ENCODE assay signal across 23 cellular contexts in genomic region chr13:49898792-49899191, GRCh38. TPM values are rescaled to one million over a fixed set of nuclear protein-coding genes. Genes with fewer than 3 reads are reported as not detected.
DNase-seq lines count a peak whose midpoint lies in the region; ATAC-seq, FAIRE-seq and TF ChIP-seq lines count a peak whose summit lies in the region.
"Had no signal": no experiment of that assay in that cellular context is flagged by ENCODE, and none has a peak within 500 bp of the region (broad histone marks: within the 10 kb centered on the region; RNA-seq: fewer than 3 reads in every experiment).

No MANE protein-coding gene starts in this region.

- no peaks in the 10 kb centered on the region for H3K9me3 ChIP-seq in HepG2 (ENCODE audit: low read length)
- H3K9me3 ChIP-seq in small intestine (ENCODE audit: control insufficient read depth, low read depth): no peaks in the 10 kb centered on the region
- H3K9me3 ChIP-seq: BE2C had no signal

- H3K9ac ChIP-seq in HepG2 (ENCODE audit: insufficient read depth, low read depth, low read length): no peak overlapping the region
- H3K9ac ChIP-seq: BLaER1 had no signal

- no peak for TF ChIP-seq POLR2A in HepG2 (IDR thresholded peaks at IDR 0.05; ENCODE audit: insufficient read depth in 1 of 2, low read depth in 2 of 2, low read length in 2 of 2)

- H3K79me2 ChIP-seq in HepG2 (ENCODE audit: insufficient read depth, low read length): no peaks in the 10 kb centered on the region

- peak overlapping the region; percentile 55 for H3K4me2 ChIP-seq in HepG2 (ENCODE audit: low read depth, low read length)
- H3K4me2 ChIP-seq: BLaER1 had no signal

- TF ChIP-seq RAD21 in HepG2 (CRISPR knock-in tag; IDR thresholded peaks at IDR 0.05): no peak

- H3K36me3 ChIP-seq in HepG2 (replicated peaks in 1 of 2; ENCODE audit: control insufficient read depth in 1 of 2, insufficient read depth in 2 of 2, low read length in 2 of 2): no peaks in the 10 kb centered on the region
- no peaks in the 10 kb centered on the region for H3K36me3 ChIP-seq in small intestine (ENCODE audit: control insufficient read depth in 2 of 2, insufficient read depth in 2 of 2, low read length in 2 of 2)
- H3K36me3 ChIP-seq: BE2C, BLaER1 had no signal

- no peaks in the 10 kb centered on the region for H4K20me1 ChIP-seq in HepG2 (ENCODE audit: insufficient read depth, low read length)
- H4K20me1 ChIP-seq: BLaER1 had no signal

- no peak overlapping the region for H2AFZ ChIP-seq in HepG2 (ENCODE audit: low read length)

- WGBS in HepG2 (ENCODE audit: low lambda C conversion rate): 10% methylated on average over 8 of the region's 8 CpGs
- 33 to 71% (median 59%) methylated on average over 8 of the region's 8 CpGs for WGBS in small intestine, 3 donors

- H3K4me3 ChIP-seq in HepG2 (replicated peaks in 1 of 3; ENCODE audit: insufficient read depth in 1 of 3, low read depth in 2 of 3, low read length in 3 of 3) (no peak overlapping the region; a peak in 1 of 6 replicates), small intestine (ENCODE audit: low read depth in 1 of 2, low read length in 2 of 2) (no peak overlapping the region)
- H3K4me3 ChIP-seq: BLaER1 had no signal

- TF ChIP-seq EP300 in HepG2 (IDR thresholded peaks at IDR 0.05; ENCODE audit: low read depth in 2 of 2, low read length in 2 of 2): no peak
- no peak for TF ChIP-seq EP300 in HepG2 (CRISPR knock-in tag; IDR thresholded peaks at IDR 0.05; ENCODE audit: borderline replicate concordance)

- no peak for FAIRE-seq in HepG2 (lab: Jason Lieb, UNC)
- no peak for FAIRE-seq in small intestine (lab: Jason Lieb, UNC)
- FAIRE-seq: A204.1, D721Med, G401.6, GM12891, GM19239 had no signal

- no peak for DNase-seq in left lobe of liver (ENCODE audit: low spot score)
- peak; percentile 16 for DNase-seq in HepG2 (ENCODE audit: low spot score)
- peak; percentile 12 for DNase-seq in small intestine
- no peak for DNase-seq in dedifferentiated amniotic fluid mesenchymal stem cell (ENCODE audit: extremely low spot score)
- DNase-seq in NCI-H2196 (lab: John Stamatoyannopoulos, UW; ENCODE audit: unreplicated experiment): no peak
- DNase-seq: 8988T; ACHN; BE2C; C1 segment of cervical spinal cord; Caco-2; Calu3; CD4-positive, alpha-beta memory T cell; CD4-positive, CD25-positive, alpha-beta regulatory T cell; CD8-positive, alpha-beta memory T cell; DMS79 treated with DMSO at 0.1 percent for 48 hours; GF-D8 had no signal

- no TSS peak for BruUV-seq in HepG2 (replicated peaks; lab: Mats Ljungman, UMichigan)

- H3K4me1 ChIP-seq in HepG2 (ENCODE audit: insufficient read depth, low read length) (peaks cover 33% of the 10 kb centered on the region), small intestine (ENCODE audit: control insufficient read depth in 2 of 2, insufficient read depth in 1 of 2, low read depth in 1 of 2, low read length in 1 of 2) (no peaks in the 10 kb centered on the region)
- H3K4me1 ChIP-seq: BE2C, BLaER1, Caco-2 had no signal

- H3K27ac ChIP-seq in HepG2 (ENCODE audit: extremely low read length, insufficient read depth, low read length) (no peak overlapping the region), small intestine (ENCODE audit: low read depth in 1 of 2, low read length in 1 of 2) (no peak overlapping the region)
- H3K27ac ChIP-seq: BLaER1 had no signal

- H3K27me3 ChIP-seq in HepG2 (ENCODE audit: control insufficient read depth in 1 of 2, insufficient read depth in 2 of 2, low read length in 2 of 2): no peaks in the 10 kb centered on the region; a peak in 1 of 5 replicates
- no peaks in the 10 kb centered on the region for H3K27me3 ChIP-seq in small intestine (ENCODE audit: control insufficient read depth in 2 of 2, insufficient read depth in 2 of 2, low read length in 2 of 2)
- H3K27me3 ChIP-seq: BE2C, BLaER1 had no signal

- TF ChIP-seq CTCF in HepG2 (CRISPR knock-in tag; IDR thresholded peaks at IDR 0.05): no peak

- ATAC-seq in left lobe of liver (peak; percentile 78), HepG2 (peak; percentile 78)
- no peak for ATAC-seq in activated CD4-positive, CD25-positive, alpha-beta regulatory T cell treated with anti-CD3 and anti-CD28 coated beads, Interleukin-2, amount 50 U/mL, for 24 hours

- intact Hi-C loops in HepG2 (cut with micrococcal nuclease; ENCODE audit: unreplicated experiment): no loop called here

- POLR2A ChIA-PET in HepG2 (lab: Yijun Ruan, JAX): no interaction called here

- CTCF ChIA-PET in HepG2 (lab: Yijun Ruan, JAX; ENCODE audit: low intra/inter-chr PET ratio, low total read pairs): no interaction called here

- in situ Hi-C loops in HepG2 (cut with HindIII; ENCODE audit: extremely low pct_ligation_motif_present, low pct_unique_long_range_greater_than_20kb): no loop called here

TF ChIP-seq in HepG2, 621 proteins besides CTCF, POLR2A, EP300 and RAD21 (continues in another document):
- TF ChIP-seq, protein P1, sequence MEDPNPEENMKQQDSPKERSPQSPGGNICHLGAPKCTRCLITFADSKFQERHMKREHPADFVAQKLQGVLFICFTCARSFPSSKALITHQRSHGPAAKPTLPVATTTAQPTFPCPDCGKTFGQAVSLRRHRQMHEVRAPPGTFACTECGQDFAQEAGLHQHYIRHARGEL (CRISPR knock-in tag; IDR thresholded peaks at IDR 0.05): no peak
- TF ChIP-seq ZSCAN25 (CRISPR knock-in tag; IDR thresholded peaks at IDR 0.05): no peak
- TF ChIP-seq, protein P2, sequence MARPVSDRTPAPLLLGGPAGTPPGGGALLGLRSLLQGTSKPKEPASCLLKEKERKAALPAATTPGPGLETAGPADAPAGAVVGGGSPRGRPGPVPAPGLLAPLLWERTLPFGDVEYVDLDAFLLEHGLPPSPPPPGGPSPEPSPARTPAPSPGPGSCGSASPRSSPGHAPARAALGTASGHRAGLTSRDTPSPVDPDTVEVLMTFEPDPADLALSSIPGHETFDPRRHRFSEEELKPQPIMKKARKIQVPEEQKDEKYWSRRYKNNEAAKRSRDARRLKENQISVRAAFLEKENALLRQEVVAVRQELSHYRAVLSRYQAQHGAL (CRISPR knock-in tag; IDR thresholded peaks at IDR 0.05; ENCODE audit: not compliant biosample characterization): no peak
- TF ChIP-seq, protein P3, sequence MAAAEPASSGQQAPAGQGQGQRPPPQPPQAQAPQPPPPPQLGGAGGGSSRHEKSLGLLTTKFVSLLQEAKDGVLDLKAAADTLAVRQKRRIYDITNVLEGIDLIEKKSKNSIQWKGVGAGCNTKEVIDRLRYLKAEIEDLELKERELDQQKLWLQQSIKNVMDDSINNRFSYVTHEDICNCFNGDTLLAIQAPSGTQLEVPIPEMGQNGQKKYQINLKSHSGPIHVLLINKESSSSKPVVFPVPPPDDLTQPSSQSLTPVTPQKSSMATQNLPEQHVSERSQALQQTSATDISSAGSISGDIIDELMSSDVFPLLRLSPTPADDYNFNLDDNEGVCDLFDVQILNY (CRISPR knock-in tag; conservative IDR thresholded peaks at IDR 0.05): no peak
- no peak for TF ChIP-seq ZFP82 (CRISPR knock-in tag; IDR thresholded peaks at IDR 0.05; ENCODE audit: borderline replicate concordance)
- TF ChIP-seq NFE2L1 (CRISPR knock-in tag; IDR thresholded peaks at IDR 0.05; ENCODE audit: borderline replicate concordance): no peak
- no peak for TF ChIP-seq ZNF124 (CRISPR knock-in tag; IDR thresholded peaks at IDR 0.05)
- TF ChIP-seq ZNF569 (CRISPR knock-in tag; IDR thresholded peaks at IDR 0.05; ENCODE audit: borderline replicate concordance): no peak
- no peak for TF ChIP-seq KAT8 (CRISPR knock-in tag; IDR thresholded peaks at IDR 0.05)
- 0 out of 2 replicates have a peak, but pooled peaks have one; percentile 34 for TF ChIP-seq ZNF335 (CRISPR knock-in tag; IDR thresholded peaks at IDR 0.05)

RNA-seq across cellular contexts. Expression of gene SPRYD7, which starts 37.3 kb away (rescaled TPM):
- total RNA-seq in left lobe of liver: 3.9 TPM
- 5.9 and 6.8 TPM in 2 replicates for total RNA-seq in HepG2 (2016; rRNA removed; fragmentation: Illumina TruSeq; extraction: Trizol)
- total RNA-seq in HepG2 (2016; cell fraction: cytosol; rRNA removed; fragmentation: Illumina TruSeq; extraction: Trizol; ENCODE audit: low read depth): 0.97 and 1.0 TPM in 2 replicates
- total RNA-seq in HepG2 (2016; cell fraction: insoluble cytoplasmic fraction; rRNA removed; fragmentation: Illumina TruSeq; extraction: Trizol): 5.3 and 8.0 TPM in 2 replicates
- 2.8 TPM in 2 replicates for total RNA-seq in HepG2 (2016; cell fraction: membrane; rRNA removed; fragmentation: Illumina TruSeq; extraction: Trizol)
- 2.6 and 3.9 TPM in 2 replicates for total RNA-seq in HepG2 (2016; cell fraction: nucleus; rRNA removed; fragmentation: Illumina TruSeq; extraction: Trizol)
- polyA plus RNA-seq in HepG2 (2011; rRNA removed): 2.2 and 2.7 TPM in 2 replicates
- 1.2 and 1.7 TPM in 2 replicates for polyA plus RNA-seq in HepG2 (2011; cell fraction: cytosol; rRNA removed)
- polyA plus RNA-seq in HepG2 (2011; cell fraction: nucleus; rRNA removed): 1.6 TPM in 2 replicates
- polyA plus RNA-seq in HepG2 (2012): 4.8 and 6.4 TPM in 2 replicates
- 0.95 and 1.1 TPM in 2 replicates for polyA plus RNA-seq in HepG2 (2016; cell fraction: cytosol; fragmentation: Illumina TruSeq; extraction: Trizol; ENCODE audit: low read depth)
- polyA plus RNA-seq in HepG2 (2016; cell fraction: insoluble cytoplasmic fraction; fragmentation: Illumina TruSeq; extraction: Trizol; ENCODE audit: low read depth): 11.8 and 13.0 TPM in 2 replicates
- polyA plus RNA-seq in HepG2 (2016; cell fraction: membrane; fragmentation: Illumina TruSeq; extraction: Trizol; ENCODE audit: low read depth): 2.9 and 3.0 TPM in 2 replicates
- 6.9 and 7.1 TPM in 2 replicates for polyA plus RNA-seq in HepG2 (2016; cell fraction: nucleus; fragmentation: Illumina TruSeq; extraction: Trizol; ENCODE audit: insufficient read depth, low read depth)
- polyA minus RNA-seq in HepG2 (2011; rRNA and poly(A)+ RNA removed; ENCODE audit: low replicate concordance): 0.80 and 0.82 TPM in 2 replicates
- 1.5 and 1.9 TPM in 2 replicates for polyA minus RNA-seq in HepG2 (2011; cell fraction: cytosol; rRNA and poly(A)+ RNA removed)
- polyA minus RNA-seq in HepG2 (2011; cell fraction: nucleus; rRNA and poly(A)+ RNA removed): 2.7 and 3.2 TPM in 2 replicates
- 1 to 10 TPM; 7.0 to 8.3 (median 7.0) TPM for polyA plus RNA-seq in small intestine

Comparison
In these comparisons a context has a peak if more than half of its experiments do, and no peak if none do; other contexts are left out.
1. ATAC-seq: peak in left lobe of liver (single experiment) and HepG2 (single experiment); none in activated CD4-positive, CD25-positive, alpha-beta regulatory T cell treated with anti-CD3 and anti-CD28 coated beads, Interleukin-2, amount 50 U/mL, for 24 hours (0 of 2).
2. DNase-seq: peak in HepG2 (single experiment) and small intestine (single experiment); none in left lobe of liver (single experiment), dedifferentiated amniotic fluid mesenchymal stem cell (single experiment) and NCI-H2196 (single experiment).